Comparison of ENCODE assay signal across 18 cellular contexts in the genomic region with DNA sequence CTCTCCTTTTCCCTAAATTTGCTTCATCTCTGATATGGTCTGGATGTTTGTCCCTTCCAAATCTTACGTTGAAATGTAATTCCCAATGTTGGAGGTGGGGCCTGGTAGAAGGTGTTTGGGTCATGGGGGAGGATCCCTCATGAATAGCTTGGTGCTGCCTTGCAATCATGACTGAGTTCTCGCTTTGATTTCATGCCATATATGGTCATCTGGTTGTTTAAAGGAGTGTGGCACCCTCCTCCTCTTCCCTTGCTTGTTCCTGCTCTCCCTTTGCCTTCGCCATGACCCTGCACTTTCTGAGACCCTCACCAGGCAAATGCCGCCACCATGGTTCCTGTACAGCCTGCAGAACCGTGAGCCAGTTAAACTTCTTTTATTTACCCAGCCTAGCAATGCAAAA. TPM values are rescaled to one million over a fixed set of nuclear protein-coding genes. Genes with fewer than 3 reads are reported as not detected.
DNase-seq lines count a peak whose midpoint lies in the region; ATAC-seq and TF ChIP-seq lines count a peak whose summit lies in the region.
"Had no signal": no experiment of that assay in that cellular context is flagged by ENCODE, and none has a peak within 500 bp of the region (broad histone marks: within the 10 kb centered on the region; RNA-seq: fewer than 3 reads in every experiment).

No MANE protein-coding gene starts in this region.

- H3K79me2 ChIP-seq in GM23338 (replicated peaks; ENCODE audit: insufficient read depth), result no peaks in the 10 kb centered on the region
- H3K79me2 ChIP-seq in osteoblast (ENCODE audit: insufficient read depth, low read length), result no peaks in the 10 kb centered on the region

- H3K27ac ChIP-seq in GM23338 (ENCODE audit: low read depth), result peak overlapping the region; percentile 4; the same call in 1 of the 2 replicates
- peak overlapping the region; percentile 67 for H3K27ac ChIP-seq in iPS-18a (ENCODE audit: low read length)
- H3K27ac ChIP-seq in osteoblast (ENCODE audit: low read depth, low read length), result no peak overlapping the region
- H3K27ac ChIP-seq: GM23248 had no signal

- H3K9me2 ChIP-seq in GM23338 (ENCODE audit: insufficient read depth), result no peaks in the 10 kb centered on the region

- peaks cover 14% of the 10 kb centered on the region for H3K27me3 Mint-ChIP-seq in GM23338 (ENCODE audit: insufficient read depth, low read depth, poor library complexity)

- peaks cover 34% of the 10 kb centered on the region for H3K4me1 Mint-ChIP-seq in GM23338

- H3K4me2 ChIP-seq in GM23338 (0 out of 2 replicates have a peak overlapping the region, but pooled peaks have one; percentile 4), osteoblast (ENCODE audit: insufficient read depth, low read length) (no peak overlapping the region)

- H3K4me3 Mint-ChIP-seq in GM23338, result no peak overlapping the region
- H3K4me3 Mint-ChIP-seq: CD4-positive, CD25-positive, alpha-beta regulatory T cell; IgD-negative memory B cell had no signal

- no peaks in the 10 kb centered on the region for H3K36me3 Mint-ChIP-seq in GM23338 (ENCODE audit: low read depth)
- H3K36me3 Mint-ChIP-seq: CD4-positive, CD25-positive, alpha-beta regulatory T cell had no signal

- H3K4me3 ChIP-seq in GM23338, result no peak overlapping the region
- no peak overlapping the region for H3K4me3 ChIP-seq in iPS-18a (ENCODE audit: low read length)
- no peak overlapping the region for H3K4me3 ChIP-seq in osteoblast (ENCODE audit: insufficient read depth, low read length)
- H3K4me3 ChIP-seq: GM23248 had no signal

- TF ChIP-seq CTCF in GM23338 (conservative IDR thresholded peaks at IDR 0.05; ENCODE audit: low read depth in 2 of 2) (no peak), osteoblast (IDR thresholded peaks at IDR 0.05; ENCODE audit: extremely low read depth, low read depth, low read length) (no peak)

- H3K27me3 ChIP-seq in GM23338 (ENCODE audit: insufficient read depth) (no peaks in the 10 kb centered on the region), iPS-18a (ENCODE audit: control insufficient read depth, insufficient read depth, low read length) (no peaks in the 10 kb centered on the region), osteoblast (ENCODE audit: insufficient read depth, low read length) (no peaks in the 10 kb centered on the region)

- H3K4me1 ChIP-seq in GM23338 (ENCODE audit: insufficient read depth) (peaks cover 15% of the 10 kb centered on the region; the same call in 1 of the 2 replicates), iPS-18a (ENCODE audit: control insufficient read depth, low read depth, low read length) (peaks cover 21% of the 10 kb centered on the region), osteoblast (ENCODE audit: insufficient read depth, low read length) (peaks cover 28% of the 10 kb centered on the region)

- H3K9ac ChIP-seq in iPS-18a (ENCODE audit: low read length), result peak overlapping the region; percentile 21
- H3K9ac ChIP-seq: GM23248 had no signal

- ATAC-seq in GM23338 (peak; percentile 79), GM21360 (IDR thresholded peaks at IDR 0.05; ENCODE audit: unreplicated experiment) (no peak), HG02798 (IDR thresholded peaks at IDR 0.05; ENCODE audit: poor library complexity, unreplicated experiment) (no peak)

- no peaks in the 10 kb centered on the region for H4K20me1 ChIP-seq in GM23338 (replicated peaks; ENCODE audit: insufficient read depth)
- H4K20me1 ChIP-seq in osteoblast (ENCODE audit: insufficient read depth, low read length), result no peaks in the 10 kb centered on the region

- H3K9me3 ChIP-seq in iPS-18a (ENCODE audit: control insufficient read depth, low read depth, low read length), result no peaks in the 10 kb centered on the region
- H3K9me3 ChIP-seq in osteoblast (ENCODE audit: low read depth, low read length), result no peaks in the 10 kb centered on the region

- H3K9me3 Mint-ChIP-seq in GM23338, result peaks cover 3% of the 10 kb centered on the region; the same call in 1 of the 3 replicates
- H3K9me3 Mint-ChIP-seq: CD4-positive, CD25-positive, alpha-beta regulatory T cell; IgD-negative memory B cell had no signal

- 0 out of 2 replicates have a peak, but pooled peaks cover 2% of the 10 kb centered on the region for H3F3A ChIP-seq in GM23338 (replicated peaks; ENCODE audit: low read depth)

- peak overlapping the region; percentile 69 for H3K27ac Mint-ChIP-seq in GM23338
- H3K27ac Mint-ChIP-seq: IgD-negative memory B cell had no signal

- H2AFZ ChIP-seq in GM23338, result no peak overlapping the region
- H2AFZ ChIP-seq in osteoblast (ENCODE audit: low read length), result peak overlapping the region; percentile 40
- H2AFZ ChIP-seq: GM23248 had no signal

- DNase-seq in GM23338 (ENCODE audit: low spot score) (peak; percentile 43), amniotic epithelial cell (ENCODE audit: low read depth) (peak; percentile 33), osteoblast (ENCODE audit: insufficient read length, low spot score, missing footprints) (no peak)
- no peak for DNase-seq in central memory CD4-positive, alpha-beta T cell
- DNase-seq in stimulated activated CD4-positive, alpha-beta T cell treated with anti-CD3 and anti-CD28 coated beads, Interleukin-2, amount 100 ng/mL, for 48 hours, result no peak
- DNase-seq: CD4-positive, CD25-positive, alpha-beta regulatory T cell; GM23248; NCI-H1436; NCI-H2081 treated with DMSO at 0.1 percent for 48 hours; NCI-H226; NCI-H526 had no signal

- no peaks in the 10 kb centered on the region for H3K36me3 ChIP-seq in GM23338 (ENCODE audit: insufficient read depth)
- no peaks in the 10 kb centered on the region for H3K36me3 ChIP-seq in iPS-18a (ENCODE audit: control insufficient read depth, low read depth, low read length)
- no peaks in the 10 kb centered on the region for H3K36me3 ChIP-seq in osteoblast (ENCODE audit: insufficient read depth, low read length)

TF ChIP-seq in GM23338, 12 proteins besides CTCF, POLR2A, EP300 and RAD21 (continues in another document):
- TF ChIP-seq, protein P1, sequence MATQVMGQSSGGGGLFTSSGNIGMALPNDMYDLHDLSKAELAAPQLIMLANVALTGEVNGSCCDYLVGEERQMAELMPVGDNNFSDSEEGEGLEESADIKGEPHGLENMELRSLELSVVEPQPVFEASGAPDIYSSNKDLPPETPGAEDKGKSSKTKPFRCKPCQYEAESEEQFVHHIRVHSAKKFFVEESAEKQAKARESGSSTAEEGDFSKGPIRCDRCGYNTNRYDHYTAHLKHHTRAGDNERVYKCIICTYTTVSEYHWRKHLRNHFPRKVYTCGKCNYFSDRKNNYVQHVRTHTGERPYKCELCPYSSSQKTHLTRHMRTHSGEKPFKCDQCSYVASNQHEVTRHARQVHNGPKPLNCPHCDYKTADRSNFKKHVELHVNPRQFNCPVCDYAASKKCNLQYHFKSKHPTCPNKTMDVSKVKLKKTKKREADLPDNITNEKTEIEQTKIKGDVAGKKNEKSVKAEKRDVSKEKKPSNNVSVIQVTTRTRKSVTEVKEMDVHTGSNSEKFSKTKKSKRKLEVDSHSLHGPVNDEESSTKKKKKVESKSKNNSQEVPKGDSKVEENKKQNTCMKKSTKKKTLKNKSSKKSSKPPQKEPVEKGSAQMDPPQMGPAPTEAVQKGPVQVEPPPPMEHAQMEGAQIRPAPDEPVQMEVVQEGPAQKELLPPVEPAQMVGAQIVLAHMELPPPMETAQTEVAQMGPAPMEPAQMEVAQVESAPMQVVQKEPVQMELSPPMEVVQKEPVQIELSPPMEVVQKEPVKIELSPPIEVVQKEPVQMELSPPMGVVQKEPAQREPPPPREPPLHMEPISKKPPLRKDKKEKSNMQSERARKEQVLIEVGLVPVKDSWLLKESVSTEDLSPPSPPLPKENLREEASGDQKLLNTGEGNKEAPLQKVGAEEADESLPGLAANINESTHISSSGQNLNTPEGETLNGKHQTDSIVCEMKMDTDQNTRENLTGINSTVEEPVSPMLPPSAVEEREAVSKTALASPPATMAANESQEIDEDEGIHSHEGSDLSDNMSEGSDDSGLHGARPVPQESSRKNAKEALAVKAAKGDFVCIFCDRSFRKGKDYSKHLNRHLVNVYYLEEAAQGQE (IDR thresholded peaks at IDR 0.05; ENCODE audit: unreplicated experiment), result no peak
- TF ChIP-seq EZH2phosphoT487 (IDR thresholded peaks at IDR 0.05; ENCODE audit: unreplicated experiment), result no peak
- TF ChIP-seq NANOG (IDR thresholded peaks at IDR 0.05; ENCODE audit: borderline replicate concordance), result no peak
- no peak for TF ChIP-seq POLR2AphosphoS5 (IDR thresholded peaks at IDR 0.05; ENCODE audit: low read depth)
- TF ChIP-seq EZH2 (IDR thresholded peaks at IDR 0.05; ENCODE audit: low read depth, unreplicated experiment), result no peak
- TF ChIP-seq, protein P2, sequence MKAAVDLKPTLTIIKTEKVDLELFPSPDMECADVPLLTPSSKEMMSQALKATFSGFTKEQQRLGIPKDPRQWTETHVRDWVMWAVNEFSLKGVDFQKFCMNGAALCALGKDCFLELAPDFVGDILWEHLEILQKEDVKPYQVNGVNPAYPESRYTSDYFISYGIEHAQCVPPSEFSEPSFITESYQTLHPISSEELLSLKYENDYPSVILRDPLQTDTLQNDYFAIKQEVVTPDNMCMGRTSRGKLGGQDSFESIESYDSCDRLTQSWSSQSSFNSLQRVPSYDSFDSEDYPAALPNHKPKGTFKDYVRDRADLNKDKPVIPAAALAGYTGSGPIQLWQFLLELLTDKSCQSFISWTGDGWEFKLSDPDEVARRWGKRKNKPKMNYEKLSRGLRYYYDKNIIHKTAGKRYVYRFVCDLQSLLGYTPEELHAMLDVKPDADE (IDR thresholded peaks at IDR 0.05), result no peak

RNA-seq across cellular contexts. Expression of a gene that starts 14.5 kb away (rescaled TPM):
- total RNA-seq in GM23338 (2014; rRNA removed; shearing (Covaris generic)), result not detected in 2 replicates
- polyA plus RNA-seq in GM23338 (2016; fragmentation: Nextera tagmentation; extraction: Ambion mirVana), result not detected in 2 replicates
- not detected in 2 replicates for total RNA-seq in osteoblast
- total RNA-seq: A673; CD4-positive, CD25-positive, alpha-beta regulatory T cell; GM23248; LHCN-M2; SK-MEL-5 had no signal
- polyA plus RNA-seq: CD4-positive, CD25-positive, alpha-beta regulatory T cell; GM23248; IgD-negative memory B cell had no signal

RNA-seq across cellular contexts. Expression of a gene that starts 33.7 kb away (rescaled TPM):
- 27.1 and 27.3 TPM in 2 replicates for total RNA-seq in GM23338 (2014; rRNA removed; shearing (Covaris generic))
- polyA plus RNA-seq in GM23338 (2016; fragmentation: Nextera tagmentation; extraction: Ambion mirVana), result 10.2 TPM in 2 replicates
- total RNA-seq in osteoblast, result 4.7 and 8.5 TPM in 2 replicates
- total RNA-seq: SK-MEL-5 had no signal

Comparison
In these comparisons a context has a peak if more than half of its experiments do, and no peak if none do; other contexts are left out.
1. DNase-seq: peak in GM23338 (single experiment) and amniotic epithelial cell (single experiment); none in osteoblast (single experiment), central memory CD4-positive, alpha-beta T cell (single experiment) and stimulated activated CD4-positive, alpha-beta T cell treated with anti-CD3 and anti-CD28 coated beads, Interleukin-2, amount 100 ng/mL, for 48 hours (0 of 2).